In the genomic region with DNA sequence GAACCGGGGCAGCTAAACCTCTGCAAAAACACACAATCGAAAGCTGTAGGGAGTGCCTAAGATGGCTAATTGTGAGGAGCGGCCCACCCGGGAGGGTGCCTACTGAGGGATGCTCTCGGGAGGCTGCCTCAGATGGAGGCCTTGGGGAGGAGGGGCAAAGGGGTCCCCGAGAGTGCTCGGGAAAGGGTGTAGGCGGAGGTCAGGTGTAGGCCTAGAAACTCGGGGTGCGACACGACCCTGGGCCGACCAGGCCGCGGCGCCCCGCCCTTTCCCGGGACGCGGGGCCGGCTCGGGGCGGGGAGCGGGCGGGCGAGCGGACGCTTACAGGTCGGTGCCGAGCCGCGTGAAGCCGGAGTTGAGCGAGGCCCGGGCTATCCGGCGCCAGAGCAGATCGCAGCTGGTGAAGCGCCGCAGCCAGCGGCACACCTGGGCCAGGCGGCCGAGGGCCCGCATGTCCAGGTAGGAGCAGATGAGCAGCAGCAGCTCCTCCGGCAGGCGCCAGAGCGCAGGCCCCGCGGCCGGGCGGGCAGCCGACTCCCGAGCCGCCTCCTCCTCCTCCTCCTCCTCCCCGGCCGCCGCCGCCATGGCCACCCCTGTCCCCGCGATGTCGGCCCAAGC, we compare ENCODE assay signal across 8 cellular contexts. TPM values are rescaled to one million over a fixed set of nuclear protein-coding genes. Genes with fewer than 3 reads are reported as not detected.
DNase-seq lines count a peak whose midpoint lies in the region; ATAC-seq and TF ChIP-seq lines count a peak whose summit lies in the region.

No MANE protein-coding gene starts in this region.

- POLR2A ChIA-PET in GM10248 (lab: Yijun Ruan, JAX), result interaction anchor here (0.5 kb wide), 1 partner anchor 326 kb away, joined by 5 read pairs; no protein-coding TSS in a partner anchor

- H3K79me2 ChIP-seq in GM23248 (ENCODE audit: insufficient read depth), result peaks cover 66% of the 10 kb centered on the region

- in situ Hi-C loops in GM23248 (cut with MboI), result no loop called here

- DNase-seq in GM10248 (ENCODE audit: extremely low spot score), result peak; percentile 78
- peak; percentile 77 for DNase-seq in GM23248
- DNase-seq in LNCaP clone FGC (ENCODE audit: low read depth), result no peak
- DNase-seq in cerebellar cortex (ENCODE audit: low spot score), result peak; percentile 61
- DNase-seq in left colon, result peak; percentile 46 to 72
- peak; percentile 66 to 76 for DNase-seq in stimulated activated CD4-positive, alpha-beta T cell treated with anti-CD3 and anti-CD28 coated beads, Interleukin-2, amount 100 ng/mL, for 24 hours
- no peak for DNase-seq in NCI-H524 treated with DMSO at 0.1 percent for 48 hours (lab: John Stamatoyannopoulos, UW)

- WGBS in GM23248 (ENCODE audit: low coverage in 1 of 2, low lambda C conversion rate in 2 of 2, missing lambda C conversion rate in 2 of 2), 2 experiments, result 1% methylated on average over 29 to 54 of the region's 60 CpGs

- peak; percentile 75 to 78 for ATAC-seq in activated CD4-positive, CD25-positive, alpha-beta regulatory T cell treated with anti-CD3 and anti-CD28 coated beads, Interleukin-2, amount 50 U/mL, for 24 hours
- ATAC-seq in left colon, result peak; percentile 83

- H3K4me3 ChIP-seq in GM23248, result peak overlapping the region; percentile 81
- peak overlapping the region; percentile 86 for H3K4me3 ChIP-seq in LNCaP clone FGC (ENCODE audit: low read depth, low read length)

- H3K4me1 ChIP-seq in GM23248 (ENCODE audit: insufficient read depth), result peaks cover 11% of the 10 kb centered on the region

- peak overlapping the region; percentile 80 for H3K27ac ChIP-seq in GM23248

- peak overlapping the region; percentile 89 for H2AFZ ChIP-seq in GM23248

- H3K27me3 ChIP-seq in GM23248 (replicated peaks; ENCODE audit: insufficient read depth), result no peaks in the 10 kb centered on the region

- peak overlapping the region; percentile 88 for H3K4me2 ChIP-seq in GM23248 (ENCODE audit: unreplicated experiment)

- CTCF ChIA-PET in GM10248 (lab: Yijun Ruan, JAX), result interaction anchor here (0.8 to 1.8 kb wide), 9 partner anchors 8 to 91 kb away, joined by 3 to 7 read pairs (median 4); a partner anchor contains a TSS

- TF ChIP-seq CTCF in GM10248 (IDR thresholded peaks at IDR 0.05; ENCODE audit: control extremely low read depth, extremely low read depth, low read depth, missing control alignments) (no peak), LNCaP clone FGC (IDR thresholded peaks at IDR 0.05; ENCODE audit: control insufficient read depth, extremely low read depth, insufficient read depth) (no peak)

- no peaks in the 10 kb centered on the region for H3K36me3 ChIP-seq in GM23248 (ENCODE audit: low read depth)

- no peaks in the 10 kb centered on the region for H3K9me2 ChIP-seq in GM23248 (ENCODE audit: insufficient read depth)

- no peaks in the 10 kb centered on the region; the same call in 1 of the 2 replicates for H3F3A ChIP-seq in GM23248 (ENCODE audit: insufficient read depth)

- H3K9me3 ChIP-seq in GM23248 (ENCODE audit: low read depth), result no peaks in the 10 kb centered on the region

- H3K9ac ChIP-seq in GM23248, result peak overlapping the region; percentile 95

- intact Hi-C loops in left colon (cut with DNase I, micrococcal nuclease), result no loop called here

- H4K20me1 ChIP-seq in GM23248 (ENCODE audit: insufficient read depth), result peaks cover 6% of the 10 kb centered on the region; the same call in 1 of the 2 replicates

RNA-seq across cellular contexts. Expression of a gene that starts 0.8 kb away (rescaled TPM):
- 18.7 and 26.8 TPM in 2 replicates for total RNA-seq in GM23248 (2014; rRNA removed; shearing (Covaris generic))
- polyA plus RNA-seq in GM23248 (2016; fragmentation: Nextera tagmentation; extraction: Ambion mirVana), result 3.5 and 4.6 TPM in 2 replicates
- 10 to 100 TPM; 57.3 to 57.5 TPM for total RNA-seq in left colon

Comparison
In these comparisons a context has a peak if more than half of its experiments do, and no peak if none do; other contexts are left out.
1. DNase-seq: peak in GM10248 (single experiment), GM23248 (single experiment), cerebellar cortex (single experiment), left colon (2 of 2) and stimulated activated CD4-positive, alpha-beta T cell treated with anti-CD3 and anti-CD28 coated beads, Interleukin-2, amount 100 ng/mL, for 24 hours (2 of 2); none in LNCaP clone FGC (single experiment) and NCI-H524 treated with DMSO at 0.1 percent for 48 hours (single experiment).